ENCODE assay signal across 28 cellular contexts in the genomic region with DNA sequence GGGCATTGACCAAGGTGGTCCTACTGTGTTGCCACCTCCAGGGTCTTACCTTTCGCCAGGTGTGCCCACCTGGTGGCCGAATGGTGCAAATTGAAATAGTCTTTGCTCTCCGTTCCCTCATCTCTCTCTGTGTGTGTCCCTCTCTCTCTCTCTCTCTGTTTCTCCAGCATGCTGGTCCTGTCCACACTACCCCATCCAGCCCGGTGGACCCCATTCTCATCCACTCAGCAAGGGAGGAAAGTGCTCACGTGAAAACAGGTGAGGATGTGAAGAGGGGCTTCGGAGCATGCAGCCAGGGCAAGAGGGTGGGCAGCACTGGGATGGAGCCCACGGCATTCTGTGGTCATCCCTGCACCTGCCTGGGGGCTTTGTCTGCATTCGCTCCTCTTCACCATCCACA.
"Had no signal": no experiment of that assay in that cellular context is flagged by ENCODE, and none has a peak within 500 bp of the region (broad histone marks: within the 10 kb centered on the region; RNA-seq: fewer than 3 reads in every experiment).

No MANE protein-coding gene starts in this region.

- H3K27ac Mint-ChIP-seq: immature natural killer cell; mesothelial cell of epicardium; natural killer cell treated with Interleukin-12 subunit alpha and Interleukin-12 subunit beta and Interleukin-15 and Interleukin-18, amount 100 ng/mL, for 72 hours; stimulated activated memory B cell treated with anti-CD40 and anti-IgM and Interleukin-4, amounts not matched to agents 10 μg/mL and 1 μg/mL and 100 μg/mL, for 72 hours; stimulated activated naive CD8-positive, alpha-beta T cell treated with anti-CD3 and anti-CD28 coated beads, Interleukin-15, amount 100 ng/mL, for 72 hours; type B pancreatic cell had no signal

- H3K27ac ChIP-seq: left lung, lower lobe of right lung, pancreas, right atrium auricular region, right lobe of liver, tibial nerve, uterus had no signal

- H3K27me3 ChIP-seq: left lung, pancreas, right atrium auricular region, right lobe of liver, tibial nerve, uterus had no signal

- H3K27me3 Mint-ChIP-seq: stimulated activated memory B cell treated with anti-CD40 and anti-IgM and Interleukin-4, amounts not matched to agents 10 μg/mL and 1 μg/mL and 100 μg/mL, for 72 hours; stimulated activated naive CD8-positive, alpha-beta T cell treated with anti-CD3 and anti-CD28 coated beads, Interleukin-15, amount 100 ng/mL, for 72 hours had no signal

- H3K4me1 ChIP-seq: left lung, lower lobe of right lung, pancreas, right atrium auricular region, right lobe of liver, tibial nerve, uterus had no signal

- H3K9me3 ChIP-seq: lower lobe of right lung, pancreas, right lobe of liver, uterus had no signal

- H3K4me3 ChIP-seq: left lung, lower lobe of right lung, pancreas, right atrium auricular region, right lobe of liver, smooth muscle cell, tibial nerve, uterus had no signal

- H3K4me2 ChIP-seq: smooth muscle cell had no signal

- H3K4me3 Mint-ChIP-seq: immature natural killer cell; mesothelial cell of epicardium; natural killer cell treated with Interleukin-12 subunit alpha and Interleukin-12 subunit beta and Interleukin-15 and Interleukin-18, amount 100 ng/mL, for 72 hours; stimulated activated memory B cell treated with anti-CD40 and anti-IgM and Interleukin-4, amounts not matched to agents 10 μg/mL and 1 μg/mL and 100 μg/mL, for 72 hours; stimulated activated naive CD8-positive, alpha-beta T cell treated with anti-CD3 and anti-CD28 coated beads, Interleukin-15, amount 100 ng/mL, for 72 hours; type B pancreatic cell had no signal

- H3K36me3 Mint-ChIP-seq: immature natural killer cell; mesothelial cell of epicardium; natural killer cell treated with Interleukin-12 subunit alpha and Interleukin-12 subunit beta and Interleukin-15 and Interleukin-18, amount 100 ng/mL, for 72 hours; stimulated activated memory B cell treated with anti-CD40 and anti-IgM and Interleukin-4, amounts not matched to agents 10 μg/mL and 1 μg/mL and 100 μg/mL, for 72 hours; type B pancreatic cell had no signal

- H3K4me1 Mint-ChIP-seq: immature natural killer cell; mesothelial cell of epicardium; stimulated activated memory B cell treated with anti-CD40 and anti-IgM and Interleukin-4, amounts not matched to agents 10 μg/mL and 1 μg/mL and 100 μg/mL, for 72 hours; stimulated activated naive CD8-positive, alpha-beta T cell treated with anti-CD3 and anti-CD28 coated beads, Interleukin-15, amount 100 ng/mL, for 72 hours had no signal

- H3K36me3 ChIP-seq: left lung, lower lobe of right lung, pancreas, right atrium auricular region, right lobe of liver, tibial nerve, uterus had no signal

- ATAC-seq: left colon; left lung; lower lobe of right lung; natural killer cell treated with Interleukin-12 subunit alpha and Interleukin-12 subunit beta and Interleukin-15 and Interleukin-18, amount 100 ng/mL, for 72 hours; pancreas; right lobe of liver; stimulated activated memory B cell treated with anti-CD40 and anti-IgM and Interleukin-4, amounts not matched to agents 10 μg/mL and 1 μg/mL and 100 μg/mL, for 72 hours; stimulated activated naive CD8-positive, alpha-beta T cell treated with anti-CD3 and anti-CD28 coated beads, Interleukin-15, amount 100 ng/mL, for 72 hours had no signal

- DNase-seq: hypothalamus; immature natural killer cell; kidney; left colon; left lung; lower lobe of right lung; mammary epithelial cell; mesenchymal stem cell; naive B cell; nucleus accumbens; pancreas; posterior cingulate gyrus; stimulated activated CD4-positive, alpha-beta T cell treated with anti-CD3 and anti-CD28 coated beads, Interleukin-1b, Interleukin-23, amount 100 ng/mL, for 48 hours; stimulated activated CD4-positive, alpha-beta T cell treated with anti-CD3 and anti-CD28 coated beads, Interleukin-2, amount 100 ng/mL, for 48 hours; stimulated activated CD4-positive, alpha-beta T cell treated with anti-CD3 and anti-CD28 coated beads, Interleukin-4, amount 100 ng/mL, for 4 hours; stimulated activated CD8-positive, alpha-beta memory T cell treated with anti-CD3 and anti-CD28 coated beads, Interleukin-4, amount 100 ng/mL, for 48 hours; stimulated activated naive CD4-positive, alpha-beta T cell treated with Interleukin-2 at 50 U/mL for 16 hours; stimulated activated naive CD8-positive, alpha-beta T cell treated with anti-CD3 and anti-CD28 coated beads, Interleukin-15, amount 100 ng/mL, for 72 hours; substantia nigra; uterus had no signal
